In the genomic region with DNA sequence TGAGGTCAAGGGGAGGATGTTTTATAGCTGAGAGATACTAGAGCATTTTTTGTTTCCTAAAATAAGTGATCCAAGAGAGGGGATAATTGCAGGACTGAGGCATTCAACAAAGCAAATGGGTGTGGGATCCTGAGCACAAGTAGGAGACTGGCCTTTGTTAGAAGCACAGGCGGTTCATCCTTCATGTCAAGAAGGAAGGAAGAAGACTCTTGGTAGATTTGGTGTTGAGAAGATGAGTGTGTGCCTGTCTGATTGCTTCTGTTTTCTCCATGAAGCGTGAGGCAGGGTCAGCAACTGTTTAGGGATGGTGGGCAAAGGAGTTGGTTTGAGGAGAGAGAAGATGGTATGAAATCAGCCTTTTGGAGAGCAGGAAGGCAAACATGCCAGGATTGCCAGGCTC, we compare ENCODE assay signal across 29 cellular contexts. TPM values are rescaled to one million over a fixed set of nuclear protein-coding genes. Genes with fewer than 3 reads are reported as not detected.
DNase-seq lines count a peak whose midpoint lies in the region; ATAC-seq, FAIRE-seq and TF ChIP-seq lines count a peak whose summit lies in the region.
"Had no signal": no experiment of that assay in that cellular context is flagged by ENCODE, and none has a peak within 500 bp of the region (broad histone marks: within the 10 kb centered on the region; RNA-seq: fewer than 3 reads in every experiment).

No MANE protein-coding gene starts in this region.

- H2AFZ ChIP-seq in IMR-90 (replicated peaks; ENCODE audit: low read length, poor library complexity) = no peak overlapping the region
- H2AFZ ChIP-seq in GM12878 (ENCODE audit: control insufficient read depth, low read depth, low read length) = no peak overlapping the region

- no peaks in the 10 kb centered on the region for H3K27me3 Mint-ChIP-seq in naive thymus-derived CD4-positive, alpha-beta T cell
- no peaks in the 10 kb centered on the region; the same call in 1 of the 2 replicates for H3K27me3 Mint-ChIP-seq in HFFc6 (ENCODE audit: insufficient read depth)
- H3K27me3 Mint-ChIP-seq: CD4-positive, alpha-beta memory T cell; CD4-positive, CD25-positive, alpha-beta regulatory T cell; CD8-positive, alpha-beta memory T cell had no signal

- no peak overlapping the region for H2BK20ac ChIP-seq in IMR-90 (ENCODE audit: low read depth, low read length)

- no peak overlapping the region for H4K5ac ChIP-seq in IMR-90 (ENCODE audit: low read depth, low read length)

- H3K9ac ChIP-seq in IMR-90 (ENCODE audit: low read depth, low read length) (no peak overlapping the region), GM12878 (ENCODE audit: control insufficient read depth, insufficient read depth, low read length) (no peak overlapping the region)
- H3K9ac ChIP-seq: BLaER1 had no signal

- H3K9me3 ChIP-seq in IMR-90 (ENCODE audit: control insufficient read depth, insufficient read depth, low read length) = no peaks in the 10 kb centered on the region
- H3K9me3 ChIP-seq in GM12878 (replicated peaks; ENCODE audit: control insufficient read depth, insufficient read depth, low read length) = no peaks in the 10 kb centered on the region
- no peaks in the 10 kb centered on the region for H3K9me3 ChIP-seq in esophagus muscularis mucosa
- no peaks in the 10 kb centered on the region for H3K9me3 ChIP-seq in naive thymus-derived CD4-positive, alpha-beta T cell (ENCODE audit: control insufficient read depth in 2 of 3, low read length in 3 of 3)
- H3K9me3 ChIP-seq: BE2C, BLaER1 had no signal

- H3K23ac ChIP-seq in IMR-90 (ENCODE audit: low read depth, low read length) = peak overlapping the region; percentile 32; the same call in 1 of the 2 replicates

- CTCF ChIA-PET in IMR-90 (lab: Yijun Ruan, JAX) = interaction anchor here (1.4 kb wide), 1 partner anchor 94 kb away, joined by 4 read pairs; no protein-coding TSS in a partner anchor
- CTCF ChIA-PET in GM12878 (lab: Yijun Ruan, JAX) = interaction anchor here (3.1 to 3.4 kb wide), 2 partner anchors 10 to 85 kb away, joined by 12 read pairs; no protein-coding TSS in a partner anchor
- CTCF ChIA-PET in naive thymus-derived CD4-positive, alpha-beta T cell (lab: Charles Lee) = interaction anchor here (0.6 to 0.9 kb wide), 2 partner anchors 10 to 89 kb away, joined by 3 read pairs; no protein-coding TSS in a partner anchor

- TF ChIP-seq EP300 in GM12878 (IDR thresholded peaks at IDR 0.05; ENCODE audit: borderline replicate concordance in 1 of 2, control insufficient read depth in 1 of 2, low read depth in 2 of 2, low read length in 2 of 2) (no peak), esophagus muscularis mucosa (IDR thresholded peaks at IDR 0.05) (no peak)

- H3K4me3 ChIP-seq in IMR-90 (ENCODE audit: insufficient read depth, low read depth, low read length) (no peak overlapping the region), GM12878 (no peak overlapping the region), esophagus muscularis mucosa (no peak overlapping the region)
- no peak overlapping the region for H3K4me3 ChIP-seq in naive thymus-derived CD4-positive, alpha-beta T cell (ENCODE audit: low read length)
- H3K4me3 ChIP-seq: BLaER1 had no signal

- intact Hi-C loops in IMR-90 (cut with micrococcal nuclease) (no loop called here), GM12878 (cut with micrococcal nuclease; ENCODE audit: unreplicated experiment) (no loop called here), esophagus muscularis mucosa (cut with DNase I) (no loop called here)
- intact Hi-C loops in naive thymus-derived CD4-positive, alpha-beta T cell (cut with micrococcal nuclease) = no loop called here

- TF ChIP-seq POLR2A in IMR-90 (IDR thresholded peaks at IDR 0.05; ENCODE audit: low read depth, low read length) = no peak
- TF ChIP-seq POLR2A in GM12878 (IDR thresholded peaks at IDR 0.05; ENCODE audit: low read depth, low read length) = no peak
- no peak for TF ChIP-seq POLR2A in esophagus muscularis mucosa (IDR thresholded peaks at IDR 0.05; ENCODE audit: low read depth)

- H2BK120ac ChIP-seq in IMR-90 (ENCODE audit: low read depth, low read length) = no peak overlapping the region

- H4K91ac ChIP-seq in IMR-90 (ENCODE audit: insufficient read depth, low read depth, low read length) = no peak overlapping the region

- H3K27ac Mint-ChIP-seq in naive thymus-derived CD4-positive, alpha-beta T cell = no peak overlapping the region
- H3K27ac Mint-ChIP-seq in HFFc6 = no peak overlapping the region
- H3K27ac Mint-ChIP-seq: CD4-positive, alpha-beta memory T cell; CD4-positive, CD25-positive, alpha-beta regulatory T cell; CD8-positive, alpha-beta memory T cell had no signal

- ATAC-seq in IMR-90 (ENCODE audit: low read depth) (no peak), GM12878 (no peak)
- ATAC-seq in naive thymus-derived CD4-positive, alpha-beta T cell = no peak

- POLR2A ChIA-PET in IMR-90 (lab: Charles Lee; ENCODE audit: unreplicated experiment) = no interaction called here
- POLR2A ChIA-PET in GM12878 (lab: Charles Lee) = no interaction called here
- POLR2A ChIA-PET in naive thymus-derived CD4-positive, alpha-beta T cell (lab: Charles Lee) = no interaction called here

- DNase-seq in IMR-90 (no peak), NCI-H2227 (lab: John Stamatoyannopoulos, UW; ENCODE audit: unreplicated experiment) (peak; percentile 13), GM12878 (ENCODE audit: low read depth, low spot score) (no peak), esophagus muscularis mucosa (ENCODE audit: extremely low spot score) (peak; percentile 72), ecto neural progenitor cell (ENCODE audit: low spot score) (no peak), medulla oblongata (ENCODE audit: extremely low spot score) (no peak), HFFc6 (no peak)
- DNase-seq in naive thymus-derived CD4-positive, alpha-beta T cell = no peak
- DNase-seq: 8988T; ACHN; BE2C; C1 segment of cervical spinal cord; CD4-positive, alpha-beta memory T cell; CD4-positive, CD25-positive, alpha-beta regulatory T cell; CD8-positive, alpha-beta memory T cell; COR-L47; DMS 273 treated with DMSO at 0.1 percent for 48 hours; DMS153; DMS53; DMS79; DND-41; EL; GDM1 had no signal

- H3K36me3 Mint-ChIP-seq in naive thymus-derived CD4-positive, alpha-beta T cell = peaks cover 0 to 9% (median 0%) of the 10 kb centered on the region in 5 donors
- 0 out of 2 replicates have a peak, but pooled peaks cover 7% of the 10 kb centered on the region for H3K36me3 Mint-ChIP-seq in HFFc6 (ENCODE audit: low read depth)
- H3K36me3 Mint-ChIP-seq: CD4-positive, alpha-beta memory T cell; CD4-positive, CD25-positive, alpha-beta regulatory T cell; CD8-positive, alpha-beta memory T cell had no signal

- H3K56ac ChIP-seq in IMR-90 (ENCODE audit: extremely low read depth, insufficient read depth, low read length) = no peak overlapping the region

- 60% methylated on average over 1 of the region's 2 CpGs; no CpG with 5 or more reads in 1 of the 2 experiments for WGBS in IMR-90 (ENCODE audit: extremely low coverage in 2 of 2, insufficient read length in 1 of 2), 2 experiments
- 94% methylated on average over 2 of the region's 2 CpGs for WGBS in GM12878 (ENCODE audit: insufficient coverage, insufficient replicate concordance, low lambda C conversion rate, missing lambda C conversion rate)
- 96% methylated on average over 2 of the region's 2 CpGs for WGBS in esophagus muscularis mucosa

- H2BK15ac ChIP-seq in IMR-90 (ENCODE audit: low read depth, low read length) = no peak overlapping the region

- H3K4me1 ChIP-seq in IMR-90 (ENCODE audit: control insufficient read depth, insufficient read depth, low read length) = no peaks in the 10 kb centered on the region
- H3K4me1 ChIP-seq in GM12878 (ENCODE audit: control insufficient read depth, insufficient read depth, low read length) = no peaks in the 10 kb centered on the region
- peaks cover 7 to 9% (median 7%) of the 10 kb centered on the region in 4 donors for H3K4me1 ChIP-seq in esophagus muscularis mucosa
- H3K4me1 ChIP-seq in naive thymus-derived CD4-positive, alpha-beta T cell (ENCODE audit: control insufficient read depth in 2 of 2, insufficient read depth in 2 of 2, low read length in 2 of 2) = no peaks in the 10 kb centered on the region
- H3K4me1 ChIP-seq: BLaER1 had no signal

- H3K27me3 ChIP-seq in IMR-90 (ENCODE audit: control insufficient read depth, insufficient read depth, low read length) = no peaks in the 10 kb centered on the region
- no peaks in the 10 kb centered on the region for H3K27me3 ChIP-seq in GM12878 (replicated peaks in 1 of 2; ENCODE audit: control insufficient read depth in 2 of 2, insufficient read depth in 2 of 2, low read length in 1 of 2)
- H3K27me3 ChIP-seq in esophagus muscularis mucosa = no peaks in the 10 kb centered on the region
- no peaks in the 10 kb centered on the region for H3K27me3 ChIP-seq in naive thymus-derived CD4-positive, alpha-beta T cell (ENCODE audit: control insufficient read depth in 2 of 2, insufficient read depth in 2 of 2, low read length in 2 of 2)
- H3K27me3 ChIP-seq: BE2C, BLaER1 had no signal

- BruUV-seq in IMR-90 (replicated peaks; lab: Mats Ljungman, UMichigan) (no TSS peak), GM12878 (replicated peaks; lab: Mats Ljungman, UMichigan) (TSS peak; percentile 36)

- no peak overlapping the region for H2BK5ac ChIP-seq in IMR-90 (ENCODE audit: low read depth, low read length, poor library complexity, severe bottlenecking)

- dilution Hi-C loops in IMR-90 (cut with HindIII; ENCODE audit: low sequenced_read_pairs, unreplicated experiment) = no loop called here

- H3K4me3 Mint-ChIP-seq in naive thymus-derived CD4-positive, alpha-beta T cell = no peak overlapping the region
- no peak overlapping the region for H3K4me3 Mint-ChIP-seq in HFFc6
- H3K4me3 Mint-ChIP-seq: CD14-positive monocyte; CD4-positive, alpha-beta memory T cell; CD4-positive, CD25-positive, alpha-beta regulatory T cell; CD8-positive, alpha-beta memory T cell had no signal

- FAIRE-seq in GM12878 (lab: Jason Lieb, UNC) = no peak
- FAIRE-seq: A204.1, GM12891, GM19239 had no signal

- H4K20me1 ChIP-seq in IMR-90 (ENCODE audit: insufficient read depth, low read length) (no peaks in the 10 kb centered on the region), GM12878 (ENCODE audit: control insufficient read depth, insufficient read depth) (no peaks in the 10 kb centered on the region)
- H4K20me1 ChIP-seq: BLaER1 had no signal

- no peaks in the 10 kb centered on the region for H3K4me1 Mint-ChIP-seq in naive thymus-derived CD4-positive, alpha-beta T cell
- H3K4me1 Mint-ChIP-seq in HFFc6 (ENCODE audit: low read depth) = no peaks in the 10 kb centered on the region
- H3K4me1 Mint-ChIP-seq: CD4-positive, alpha-beta memory T cell; CD4-positive, CD25-positive, alpha-beta regulatory T cell; CD8-positive, alpha-beta memory T cell had no signal

- H3K79me2 ChIP-seq in GM12878 (ENCODE audit: control insufficient read depth, insufficient read depth, low read length) = no peaks in the 10 kb centered on the region

- H3K36me3 ChIP-seq in IMR-90 (ENCODE audit: control insufficient read depth, insufficient read depth, low read length) (no peaks in the 10 kb centered on the region), GM12878 (ENCODE audit: control insufficient read depth in 2 of 2, insufficient read depth in 2 of 2, low read length in 1 of 2) (no peaks in the 10 kb centered on the region), esophagus muscularis mucosa (peaks cover 0 to 42% (median 16%) of the 10 kb centered on the region in 4 donors)
- no peaks in the 10 kb centered on the region for H3K36me3 ChIP-seq in naive thymus-derived CD4-positive, alpha-beta T cell (ENCODE audit: control insufficient read depth in 2 of 3, insufficient read depth in 3 of 3, low read length in 3 of 3)
- H3K36me3 ChIP-seq: BLaER1 had no signal

- H3K79me1 ChIP-seq in IMR-90 (ENCODE audit: low read depth in 1 of 2, low read length in 2 of 2) = no peaks in the 10 kb centered on the region

- H2AK5ac ChIP-seq in IMR-90 (ENCODE audit: low read depth, low read length) = no peak overlapping the region

- H2AK9ac ChIP-seq in IMR-90 (replicated peaks; ENCODE audit: low read depth, low read length, poor library complexity) = no peak overlapping the region

- H4K8ac ChIP-seq in IMR-90 (ENCODE audit: low read depth in 2 of 2, low read length in 2 of 2) = no peak overlapping the region

- H3K4ac ChIP-seq in IMR-90 (ENCODE audit: low read depth, low read length) = no peak overlapping the region

- SMC1A ChIA-PET in GM12878 (lab: Charles Lee; ENCODE audit: uncharacterized antibody, unreplicated experiment) = interaction anchor here (0.7 to 1.2 kb wide), 3 partner anchors 10 to 244 kb away, joined by 3 read pairs; no protein-coding TSS in a partner anchor

- no peak overlapping the region for H3K18ac ChIP-seq in IMR-90 (ENCODE audit: low read depth, low read length)

- H3K14ac ChIP-seq in IMR-90 (replicated peaks; ENCODE audit: low read depth, low read length) = no peak overlapping the region

- no peaks in the 10 kb centered on the region for H3K9me3 Mint-ChIP-seq in naive thymus-derived CD4-positive, alpha-beta T cell
- H3K9me3 Mint-ChIP-seq in HFFc6 = no peaks in the 10 kb centered on the region
- H3K9me3 Mint-ChIP-seq: CD4-positive, alpha-beta memory T cell; CD4-positive, CD25-positive, alpha-beta regulatory T cell; CD8-positive, alpha-beta memory T cell had no signal

- TF ChIP-seq RAD21 in IMR-90 (IDR thresholded peaks at IDR 0.05; ENCODE audit: low read length) (no peak), GM12878 (IDR thresholded peaks at IDR 0.05; ENCODE audit: insufficient read depth, low read depth, low read length) (no peak)

- RAD21 ChIA-PET in GM12878 (lab: Charles Lee; ENCODE audit: unreplicated experiment) = interaction anchor here (2.4 kb wide), 1 partner anchor 94 kb away, joined by 6 read pairs; no protein-coding TSS in a partner anchor

- no peak for TF ChIP-seq CTCF in IMR-90 (conservative IDR thresholded peaks at IDR 0.05; ENCODE audit: low read depth, low read length)
- TF ChIP-seq CTCF in GM12878 (IDR thresholded peaks at IDR 0.05 in 2 of 3, conservative IDR thresholded peaks at IDR 0.05 in 1 of 3; ENCODE audit: control insufficient read depth in 2 of 3, extremely low read depth in 1 of 3, insufficient read depth in 1 of 3, low read depth in 3 of 3, low read length in 3 of 3) = no peak
- no peak for TF ChIP-seq CTCF in esophagus muscularis mucosa (IDR thresholded peaks at IDR 0.05)
- TF ChIP-seq CTCF in HFFc6 (IDR thresholded peaks at IDR 0.05) = no peak

- H3K4me2 ChIP-seq in IMR-90 (ENCODE audit: low read depth, low read length) (no peak overlapping the region), GM12878 (ENCODE audit: control insufficient read depth, insufficient read depth) (no peak overlapping the region)
- H3K4me2 ChIP-seq: BLaER1 had no signal

- H3K27ac ChIP-seq in IMR-90 (ENCODE audit: insufficient read depth, low read length) (no peak overlapping the region), GM12878 (ENCODE audit: control insufficient read depth, insufficient read depth) (no peak overlapping the region), esophagus muscularis mucosa (replicated peaks in 1 of 4) (no peak overlapping the region)
- H3K27ac ChIP-seq in naive thymus-derived CD4-positive, alpha-beta T cell (ENCODE audit: low read depth, low read length) = no peak overlapping the region
- H3K27ac ChIP-seq: BLaER1 had no signal

- H3K9me1 ChIP-seq in IMR-90 (ENCODE audit: insufficient read depth, low read length) = peaks cover 5% of the 10 kb centered on the region

- in situ Hi-C loops in IMR-90 (cut with MboI; ENCODE audit: low sequenced_read_pairs) (loop anchor here (5.0 kb wide), 1 partner anchor 90 kb away; no protein-coding TSS in a partner anchor), GM12878 (cut with MboI) (loop anchor here (5.0 kb wide), 1 partner anchor 95 kb away; no protein-coding TSS in a partner anchor)

RNA-seq across cellular contexts. Expression of gene STRIP2, which starts 27.6 kb away (rescaled TPM):
- total RNA-seq in IMR-90 (2012; rRNA removed) (2.2 and 3.0 TPM in 2 replicates), GM12878 (2014; rRNA removed) (1.7 and 1.9 TPM in 2 replicates), GM12878 (2014; rRNA removed; fragmentation: Illumina TruSeq; extraction: Trizol) (1.1 and 1.5 TPM in 2 replicates), GM12878 (2021) (1.7 and 1.8 TPM in 2 replicates), esophagus muscularis mucosa (1 to 10 TPM; 1.1 to 2.1 (median 1.9) TPM)
- polyA plus RNA-seq in IMR-90 (2012; rRNA removed) (1.6 and 1.8 TPM in 2 replicates), GM12878 (2011; rRNA removed) (5.4 and 5.8 TPM in 2 replicates), GM12878 (2014; fragmentation: Illumina TruSeq; extraction: Trizol) (1.2 and 1.8 TPM in 2 replicates), GM12878 (2014; fragmentation: Nextera tagmentation; extraction: Ambion mirVana) (under 1 TPM; 0.48 to 0.58 TPM), GM12878 (2014; rRNA removed) (1.5 and 2.5 TPM in 2 replicates), GM12878 (2016; fragmentation: Nextera tagmentation; extraction: Ambion mirVana) (1 to 10 TPM; 3.0 to 3.2 TPM)
- 0.68 and 0.73 TPM in 2 replicates for polyA plus RNA-seq in IMR-90 (2012; cell fraction: cytosol; rRNA removed)
- 2.4 and 4.3 TPM in 2 replicates for polyA plus RNA-seq in IMR-90 (2012; cell fraction: nucleus; rRNA removed; ENCODE audit: low replicate concordance)
- 2.0 and 2.9 TPM in 2 replicates for total RNA-seq in GM12878 (2013; cell fraction: nucleolus; rRNA removed)
- 0.67 TPM for polyA plus RNA-seq in GM12878 (2011; ENCODE audit: low read depth)
- polyA plus RNA-seq in GM12878 (2011; cell fraction: cytosol; rRNA removed) = 3.4 and 4.1 TPM in 2 replicates
- polyA plus RNA-seq in GM12878 (2011; cell fraction: nucleus; rRNA removed) = 19.7 and 21.9 TPM in 2 replicates
- polyA plus RNA-seq in GM12878 (2012) = 0.93 and 0.96 TPM in 2 replicates
- polyA minus RNA-seq in GM12878 (2011; rRNA and poly(A)+ RNA removed) = 5.4 and 5.6 TPM in 2 replicates
- polyA minus RNA-seq in GM12878 (2011; cell fraction: cytosol; rRNA and poly(A)+ RNA removed) = 1.7 and 2.2 TPM in 2 replicates
- 5.4 and 7.4 TPM in 2 replicates for polyA minus RNA-seq in GM12878 (2011; cell fraction: nucleus; rRNA and poly(A)+ RNA removed)
- total RNA-seq in naive thymus-derived CD4-positive, alpha-beta T cell = 10 to 100 TPM in 1 of 5 experiments, under 1 TPM in 3, not detected in 1; 0.14 to 21.4 (median 0.27) TPM
- not detected for polyA plus RNA-seq in naive thymus-derived CD4-positive, alpha-beta T cell
- 1 to 10 TPM; 1.4 to 3.3 (median 2.2) TPM for total RNA-seq in HFFc6 (2021; fragmentation: NEBNext Ultra II Directional; extraction: Animal tissue kit (Norgen Biotek cat#: 25700))
- polyA plus RNA-seq: CD4-positive, alpha-beta memory T cell; CD8-positive, alpha-beta memory T cell had no signal

RNA-seq across cellular contexts. Expression of gene SMKR1, which starts 40.5 kb away (rescaled TPM):
- total RNA-seq in IMR-90 (2012; rRNA removed) = not detected in 2 replicates
- 0.26 TPM in 1 of 2 replicates, not detected in the other for polyA plus RNA-seq in IMR-90 (2012; rRNA removed)
- 0.04 TPM in 1 of 2 replicates, not detected in the other for polyA plus RNA-seq in IMR-90 (2012; cell fraction: cytosol; rRNA removed)
- not detected in 2 replicates for polyA plus RNA-seq in IMR-90 (2012; cell fraction: nucleus; rRNA removed; ENCODE audit: low replicate concordance)
- total RNA-seq in GM12878 (2013; cell fraction: nucleolus; rRNA removed) = not detected in 2 replicates
- 0.16 and 0.45 TPM in 2 replicates for total RNA-seq in GM12878 (2014; rRNA removed)
- 0.97 and 2.6 TPM in 2 replicates for total RNA-seq in GM12878 (2014; rRNA removed; fragmentation: Illumina TruSeq; extraction: Trizol)
- 1.3 and 1.6 TPM in 2 replicates for total RNA-seq in GM12878 (2021)
- polyA plus RNA-seq in GM12878 (2011; ENCODE audit: low read depth) = 0.51 TPM
- 0.37 and 0.55 TPM in 2 replicates for polyA plus RNA-seq in GM12878 (2011; rRNA removed)
- 0.34 and 0.65 TPM in 2 replicates for polyA plus RNA-seq in GM12878 (2011; cell fraction: cytosol; rRNA removed)
- polyA plus RNA-seq in GM12878 (2011; cell fraction: nucleus; rRNA removed) = 0.15 and 0.22 TPM in 2 replicates
- polyA plus RNA-seq in GM12878 (2012) = 0.52 and 1.3 TPM in 2 replicates
- polyA plus RNA-seq in GM12878 (2014; fragmentation: Illumina TruSeq; extraction: Trizol) = 0.79 and 0.95 TPM in 2 replicates
- polyA plus RNA-seq in GM12878 (2014; fragmentation: Nextera tagmentation; extraction: Ambion mirVana) = under 1 TPM; 0.63 to 0.69 TPM
- polyA plus RNA-seq in GM12878 (2014; rRNA removed) = 1.4 and 1.6 TPM in 2 replicates
- 1 to 10 TPM in 1 of 2 experiments, under 1 TPM in 1; 0.86 to 1.9 TPM for polyA plus RNA-seq in GM12878 (2016; fragmentation: Nextera tagmentation; extraction: Ambion mirVana)
- polyA minus RNA-seq in GM12878 (2011; rRNA and poly(A)+ RNA removed) = not detected in 2 replicates
- polyA minus RNA-seq in GM12878 (2011; cell fraction: cytosol; rRNA and poly(A)+ RNA removed) = not detected in 2 replicates
- polyA minus RNA-seq in GM12878 (2011; cell fraction: nucleus; rRNA and poly(A)+ RNA removed) = not detected in 2 replicates
- total RNA-seq in esophagus muscularis mucosa = under 1 TPM in 1 of 4 donors, not detected in 3; 0.33 TPM
- total RNA-seq in naive thymus-derived CD4-positive, alpha-beta T cell = 1 to 10 TPM; 1.1 to 2.5 (median 1.4) TPM
- polyA plus RNA-seq in naive thymus-derived CD4-positive, alpha-beta T cell = 1 to 10 TPM; 5.1 to 6.3 TPM
- total RNA-seq in HFFc6 (2021; fragmentation: NEBNext Ultra II Directional; extraction: Animal tissue kit (Norgen Biotek cat#: 25700)) = not detected
- total RNA-seq: CD4-positive, CD25-positive, alpha-beta regulatory T cell; G401 had no signal
- polyA plus RNA-seq: CD14-positive monocyte had no signal

Comparison
In these comparisons a context has a peak if more than half of its experiments do, and no peak if none do; other contexts are left out.
1. DNase-seq: peak in NCI-H2227 (single experiment) and esophagus muscularis mucosa (single experiment); none in IMR-90 (single experiment), GM12878 (single experiment), ecto neural progenitor cell (single experiment), naive thymus-derived CD4-positive, alpha-beta T cell (0 of 9), medulla oblongata (single experiment) and HFFc6 (single experiment).